In genomic region chr6:69279805-69280204, GRCh38 we compare ENCODE assay signal across 27 cellular contexts.
DNase-seq lines count a peak whose midpoint lies in the region; ATAC-seq, FAIRE-seq and TF ChIP-seq lines count a peak whose summit lies in the region.
"Had no signal": no experiment of that assay in that cellular context is flagged by ENCODE, and none has a peak within 500 bp of the region (broad histone marks: within the 10 kb centered on the region; RNA-seq: fewer than 3 reads in every experiment).

No MANE protein-coding gene starts in this region.

- POLR2A ChIA-PET in H1 (lab: Charles Lee; ENCODE audit: partially characterized antibody): no interaction called here

- H3K36me3 ChIP-seq in astrocyte (ENCODE audit: insufficient read depth, low read length): no peaks in the 10 kb centered on the region
- no peaks in the 10 kb centered on the region for H3K36me3 ChIP-seq in H1 (ENCODE audit: control insufficient read depth in 2 of 4, insufficient read depth in 4 of 4, low read length in 3 of 4)
- no peaks in the 10 kb centered on the region for H3K36me3 ChIP-seq in neural progenitor cell

- CTCF ChIA-PET in H1 (lab: Charles Lee; ENCODE audit: partially characterized antibody): no interaction called here

- no peak overlapping the region for H4K8ac ChIP-seq in H1 (ENCODE audit: extremely low read depth, insufficient read depth, low read length)

- H3K14ac ChIP-seq in H1 (ENCODE audit: insufficient read length): no peak overlapping the region

- H3K4me3 Mint-ChIP-seq in astrocyte (ENCODE audit: unreplicated experiment) (no peak overlapping the region), neural progenitor cell (no peak overlapping the region)
- H3K4me3 Mint-ChIP-seq: activated B cell treated with CpG ODN at 0.5 μM for 24 hours; activated naive CD4-positive, alpha-beta T cell treated with anti-CD3 and anti-CD28 coated beads, Interleukin-2, amount 50 U/mL, for 24 hours; activated T-helper 1 cell treated with anti-CD3 and anti-CD28 coated beads, Interleukin-12 subunit alpha, Interleukin-12 subunit beta, Interleukin-2, Interleukin-4 antibody, amounts not matched to agents 30 ng/mL and 10 ng/mL and 1 ng/mL, durations not matched to agents 14 hours and 24 hours and 36 hours; CD4-positive, alpha-beta memory T cell; HFFc6; mesothelial cell of epicardium; nephron progenitor cell had no signal

- no peak overlapping the region for H3K56ac ChIP-seq in H1 (replicated peaks; ENCODE audit: insufficient read length, low read depth, low read length)

- no peaks in the 10 kb centered on the region for H3K27me3 Mint-ChIP-seq in astrocyte (ENCODE audit: low read depth, unreplicated experiment)
- H3K27me3 Mint-ChIP-seq in neural progenitor cell (ENCODE audit: insufficient read depth, low read depth): no peaks in the 10 kb centered on the region
- H3K27me3 Mint-ChIP-seq: activated B cell treated with CpG ODN at 0.5 μM for 24 hours; activated naive CD4-positive, alpha-beta T cell treated with anti-CD3 and anti-CD28 coated beads, Interleukin-2, amount 50 U/mL, for 24 hours; CD4-positive, alpha-beta memory T cell had no signal

- peak overlapping the region; percentile 26 for H2AFZ ChIP-seq in astrocyte (ENCODE audit: low read depth, low read length)
- H2AFZ ChIP-seq in H1 (ENCODE audit: low read length): peak overlapping the region; percentile 6; the same call in 1 of the 2 replicates
- H2AFZ ChIP-seq in neural progenitor cell (replicated peaks): no peak overlapping the region

- no peak overlapping the region for H2BK12ac ChIP-seq in H1 (ENCODE audit: low read depth, low read length)

- H3K36me3 Mint-ChIP-seq in astrocyte (ENCODE audit: low read depth, unreplicated experiment) (no peaks in the 10 kb centered on the region), neural progenitor cell (no peaks in the 10 kb centered on the region)
- H3K36me3 Mint-ChIP-seq: activated naive CD4-positive, alpha-beta T cell treated with anti-CD3 and anti-CD28 coated beads, Interleukin-2, amount 50 U/mL, for 24 hours; CD4-positive, alpha-beta memory T cell; mesothelial cell of epicardium had no signal

- H3K9me3 ChIP-seq in astrocyte (ENCODE audit: insufficient read depth, low read depth, low read length): no peaks in the 10 kb centered on the region
- no peaks in the 10 kb centered on the region for H3K9me3 ChIP-seq in H1 (ENCODE audit: insufficient read depth in 2 of 2, low read depth in 1 of 2, low read length in 1 of 2)
- no peaks in the 10 kb centered on the region for H3K9me3 ChIP-seq in neural progenitor cell (ENCODE audit: low read depth)

- 86% methylated on average over 4 of the region's 4 CpGs; no CpG with 5 or more reads in 1 of the 2 experiments for WGBS in H1 (ENCODE audit: extremely low coverage in 1 of 2, insufficient coverage in 1 of 2, insufficient read length in 1 of 2, insufficient replicate concordance in 2 of 2, low coverage in 1 of 2, low lambda C conversion rate in 2 of 2, missing lambda C conversion rate in 1 of 2), 2 experiments

- TF ChIP-seq POLR2A in H1 (IDR thresholded peaks at IDR 0.05; ENCODE audit: control extremely low read depth in 1 of 2, low read depth in 2 of 2, low read length in 2 of 2): no peak

- no peaks in the 10 kb centered on the region for H3K23me2 ChIP-seq in H1 (ENCODE audit: low read depth, low read length)

- H4K5ac ChIP-seq in H1 (ENCODE audit: insufficient read length, low read depth, low read length): no peak overlapping the region

- no peak overlapping the region for H4K91ac ChIP-seq in H1 (replicated peaks; ENCODE audit: insufficient read length, low read length)

- H3K23ac ChIP-seq in H1 (ENCODE audit: insufficient read length): no peak overlapping the region

- TF ChIP-seq CTCF in astrocyte (IDR thresholded peaks at IDR 0.05; ENCODE audit: insufficient read depth, low read depth, low read length) (no peak), H1 (IDR thresholded peaks at IDR 0.05; ENCODE audit: control extremely low read depth in 1 of 3, insufficient read depth in 1 of 3, low read depth in 1 of 3, low read length in 3 of 3) (no peak), neural progenitor cell (IDR thresholded peaks at IDR 0.05) (no peak)

- no peak overlapping the region for H2BK5ac ChIP-seq in H1 (ENCODE audit: low read depth, low read length)

- TF ChIP-seq EP300 in H1 (IDR thresholded peaks at IDR 0.05; ENCODE audit: borderline replicate concordance in 1 of 2, low read depth in 2 of 2, low read length in 2 of 2): no peak

- no peak overlapping the region for H2BK20ac ChIP-seq in H1 (ENCODE audit: low read length)

- H3K4me1 Mint-ChIP-seq in astrocyte (ENCODE audit: low read depth, unreplicated experiment) (peaks cover 12% of the 10 kb centered on the region), neural progenitor cell (peaks cover 31% of the 10 kb centered on the region)
- H3K4me1 Mint-ChIP-seq: activated B cell treated with CpG ODN at 0.5 μM for 24 hours; activated naive CD4-positive, alpha-beta T cell treated with anti-CD3 and anti-CD28 coated beads, Interleukin-2, amount 50 U/mL, for 24 hours; CD4-positive, alpha-beta memory T cell; mesothelial cell of epicardium; nephron progenitor cell had no signal

- H3K27ac Mint-ChIP-seq in astrocyte (ENCODE audit: unreplicated experiment): no peak overlapping the region
- H3K27ac Mint-ChIP-seq in neural progenitor cell: peak overlapping the region; percentile 79
- H3K27ac Mint-ChIP-seq: activated B cell treated with CpG ODN at 0.5 μM for 24 hours; activated naive CD4-positive, alpha-beta T cell treated with anti-CD3 and anti-CD28 coated beads, Interleukin-2, amount 50 U/mL, for 24 hours; activated T-helper 1 cell treated with anti-CD3 and anti-CD28 coated beads, Interleukin-12 subunit alpha, Interleukin-12 subunit beta, Interleukin-2, Interleukin-4 antibody, amounts not matched to agents 30 ng/mL and 10 ng/mL and 1 ng/mL, durations not matched to agents 14 hours and 24 hours and 36 hours; CD4-positive, alpha-beta memory T cell; HFFc6; mesothelial cell of epicardium; nephron progenitor cell had no signal

- H3K79me1 ChIP-seq in H1 (ENCODE audit: low read depth, low read length): no peaks in the 10 kb centered on the region

- peak; percentile 2 for DNase-seq in astrocyte (ENCODE audit: low read depth)
- DNase-seq in H1 (ENCODE audit: low read depth in 1 of 2, low spot score in 2 of 2): no peak
- peak; percentile 42 for DNase-seq in neural progenitor cell (ENCODE audit: low spot score)
- no peak for DNase-seq in KBM-7
- no peak for DNase-seq in HuH-7 (ENCODE audit: low spot score)
- no peak for DNase-seq in NCI-H2107 treated with DMSO at 0.1 percent for 48 hours (lab: John Stamatoyannopoulos, UW; ENCODE audit: unreplicated experiment)
- DNase-seq: activated B cell treated with CpG ODN at 0.5 μM for 24 hours; activated CD4-positive, alpha-beta T cell treated with anti-CD3 and anti-CD28 coated beads, Interleukin-2, amount 50 U/mL, for 4 hours; aorta; CD4-positive, alpha-beta memory T cell; DMS 273 treated with DMSO at 0.1 percent for 48 hours; effector CD8-positive, alpha-beta T cell; foreskin fibroblast; HFFc6; NCI-H1092; NCI-H1930; NCI-H345; NCI-H748 treated with DMSO at 0.1 percent for 48 hours; nephron progenitor cell; retina; stimulated activated naive CD8-positive, alpha-beta T cell treated with anti-CD3 and anti-CD28 coated beads, Interleukin-15, Interleukin-2, amounts not matched to agents 100 U/mL and 50 U/mL, for 24 hours had no signal

- ATAC-seq in GM21723 (IDR thresholded peaks at IDR 0.05; ENCODE audit: unreplicated experiment): no peak
- ATAC-seq: left lobe of liver; stimulated activated naive CD8-positive, alpha-beta T cell treated with anti-CD3 and anti-CD28 coated beads, Interleukin-15, Interleukin-2, amounts not matched to agents 100 U/mL and 50 U/mL, for 24 hours had no signal

- H2BK15ac ChIP-seq in H1 (ENCODE audit: low read length): no peak overlapping the region

- no peak for TF ChIP-seq RAD21 in H1 (IDR thresholded peaks at IDR 0.05 in 1 of 2, conservative IDR thresholded peaks at IDR 0.05 in 1 of 2; ENCODE audit: low read depth in 2 of 2, low read length in 2 of 2)

- H3K27ac ChIP-seq in astrocyte (ENCODE audit: low read depth, low read length) (no peak overlapping the region), H1 (ENCODE audit: low read depth, low read length) (no peak overlapping the region), neural progenitor cell (peak overlapping the region; percentile 27)
- H3K27ac ChIP-seq: HL-60 had no signal

- H3K18ac ChIP-seq in H1 (ENCODE audit: extremely low read depth, low read length): no peak overlapping the region

- no peaks in the 10 kb centered on the region for H3K79me2 ChIP-seq in astrocyte (ENCODE audit: insufficient read depth, low read length)
- no peaks in the 10 kb centered on the region for H3K79me2 ChIP-seq in H1 (ENCODE audit: control insufficient read depth in 1 of 2, insufficient read depth in 2 of 2, low read length in 2 of 2)
- no peaks in the 10 kb centered on the region for H3K79me2 ChIP-seq in neural progenitor cell (ENCODE audit: low read depth)

- H3K4me3 ChIP-seq in astrocyte (ENCODE audit: insufficient read depth, low read depth, low read length) (no peak overlapping the region), H1 (ENCODE audit: extremely low read depth in 1 of 4, insufficient read depth in 2 of 4, low read depth in 3 of 4, low read length in 4 of 4) (no peak overlapping the region), neural progenitor cell (no peak overlapping the region)

- in situ Hi-C loops in KBM-7 (cut with MboI; ENCODE audit: low pct_unique_long_range_greater_than_20kb, low sequenced_read_pairs): no loop called here

- FAIRE-seq in astrocyte (lab: Jason Lieb, UNC) (no peak), H1 (lab: Jason Lieb, UNC) (no peak)

- H3K4me2 ChIP-seq in astrocyte (ENCODE audit: low read length) (no peak overlapping the region), H1 (ENCODE audit: insufficient read depth in 1 of 2, low read depth in 2 of 2, low read length in 2 of 2) (no peak overlapping the region), neural progenitor cell (peak overlapping the region; percentile 44)

- H3K9ac ChIP-seq in astrocyte (ENCODE audit: low read length) (no peak overlapping the region), H1 (replicated peaks in 1 of 4; ENCODE audit: extremely low read depth in 1 of 4, low read depth in 3 of 4, low read length in 3 of 4) (no peak overlapping the region), neural progenitor cell (no peak overlapping the region)

- H3K4ac ChIP-seq in H1 (replicated peaks; ENCODE audit: insufficient read length, low read depth, low read length): no peak overlapping the region

- peaks cover 19% of the 10 kb centered on the region for H3F3A ChIP-seq in neural progenitor cell (ENCODE audit: low read depth)

- no peak overlapping the region for H2BK120ac ChIP-seq in H1 (replicated peaks; ENCODE audit: low read depth, low read length)

- H4K20me1 ChIP-seq in astrocyte (ENCODE audit: insufficient read depth, low read length) (no peaks in the 10 kb centered on the region), H1 (replicated peaks in 1 of 2; ENCODE audit: control insufficient read depth in 1 of 2, insufficient read depth in 2 of 2, low read length in 2 of 2) (no peaks in the 10 kb centered on the region), neural progenitor cell (ENCODE audit: low read depth) (no peaks in the 10 kb centered on the region)

- H3K27me3 ChIP-seq in astrocyte (ENCODE audit: insufficient read depth, low read length) (no peaks in the 10 kb centered on the region), H1 (replicated peaks in 1 of 4; ENCODE audit: control insufficient read depth in 3 of 4, extremely low read depth in 1 of 4, insufficient read depth in 3 of 4, low read length in 3 of 4) (no peaks in the 10 kb centered on the region), neural progenitor cell (no peaks in the 10 kb centered on the region)

- H2AK5ac ChIP-seq in H1 (ENCODE audit: low read depth, low read length): no peak overlapping the region

- H3K4me1 ChIP-seq in astrocyte (ENCODE audit: insufficient read depth, low read length) (no peaks in the 10 kb centered on the region), H1 (replicated peaks in 1 of 4; ENCODE audit: control insufficient read depth in 3 of 4, insufficient read depth in 4 of 4, low read length in 3 of 4) (peaks cover 0 to 7% (median 0%) of the 10 kb centered on the region in 4 experiments; a peak in 2 of 7 replicates), neural progenitor cell (peaks cover 46% of the 10 kb centered on the region)

- no peaks in the 10 kb centered on the region for H3K9me3 Mint-ChIP-seq in astrocyte (ENCODE audit: unreplicated experiment)
- no peaks in the 10 kb centered on the region for H3K9me3 Mint-ChIP-seq in neural progenitor cell
- H3K9me3 Mint-ChIP-seq: activated B cell treated with CpG ODN at 0.5 μM for 24 hours; activated naive CD4-positive, alpha-beta T cell treated with anti-CD3 and anti-CD28 coated beads, Interleukin-2, amount 50 U/mL, for 24 hours; activated T-helper 1 cell treated with anti-CD3 and anti-CD28 coated beads, Interleukin-12 subunit alpha, Interleukin-12 subunit beta, Interleukin-2, Interleukin-4 antibody, amounts not matched to agents 30 ng/mL and 10 ng/mL and 1 ng/mL, durations not matched to agents 14 hours and 24 hours and 36 hours; mesothelial cell of epicardium; nephron progenitor cell had no signal

Comparison
In these comparisons a context has a peak if more than half of its experiments do, and no peak if none do; other contexts are left out.
1. DNase-seq: peak in astrocyte (single experiment) and neural progenitor cell (single experiment); none in H1 (0 of 2), KBM-7 (single experiment), HuH-7 (single experiment) and NCI-H2107 treated with DMSO at 0.1 percent for 48 hours (single experiment).